ENCODE assay signal across 17 cellular contexts in genomic region chr10:69569144-69569934, GRCh38. TPM values are rescaled to one million over a fixed set of nuclear protein-coding genes. Genes with fewer than 3 reads are reported as not detected.
DNase-seq lines count a peak whose midpoint lies in the region; ATAC-seq and TF ChIP-seq lines count a peak whose summit lies in the region.
"Had no signal": no experiment of that assay in that cellular context is flagged by ENCODE, and none has a peak within 500 bp of the region (broad histone marks: within the 10 kb centered on the region; RNA-seq: fewer than 3 reads in every experiment).

No MANE protein-coding gene starts in this region.

- no peak overlapping the region for H3K56ac ChIP-seq in H9 (ENCODE audit: insufficient read length, low read depth, low read length)

- H2BK15ac ChIP-seq in H9 (ENCODE audit: low read depth, low read length), result no peak overlapping the region

- H3K4me1 ChIP-seq in H9 (ENCODE audit: insufficient read depth, low read length) (peaks cover 10% of the 10 kb centered on the region; the same call in 1 of the 2 replicates), iPS-15b (ENCODE audit: control insufficient read depth, insufficient read depth, low read length) (peaks cover 42% of the 10 kb centered on the region), parathyroid adenoma (no peaks in the 10 kb centered on the region), right lobe of liver (no peaks in the 10 kb centered on the region), psoas muscle (peaks cover 6% of the 10 kb centered on the region)
- H3K4me1 ChIP-seq: SJSA1 had no signal

- H2BK12ac ChIP-seq in H9 (ENCODE audit: insufficient read length, low read depth, low read length), result no peak overlapping the region

- H2AK5ac ChIP-seq in H9 (ENCODE audit: insufficient read length, low read length), result no peak overlapping the region

- H2AFZ ChIP-seq in H9 (ENCODE audit: low read length) (no peak overlapping the region), parathyroid adenoma (peak overlapping the region; percentile 45)

- no peak overlapping the region for H3K18ac ChIP-seq in H9 (ENCODE audit: insufficient read length, low read depth, low read length)

- no peak overlapping the region for H4K91ac ChIP-seq in H9 (ENCODE audit: insufficient read length, low read depth, low read length)

- H3K36me3 ChIP-seq in WERI-Rb-1 (no peaks in the 10 kb centered on the region), iPS-15b (ENCODE audit: control insufficient read depth, insufficient read depth, low read length) (no peaks in the 10 kb centered on the region), parathyroid adenoma (ENCODE audit: control insufficient read depth, insufficient read depth, low read length) (no peaks in the 10 kb centered on the region), right lobe of liver (no peaks in the 10 kb centered on the region), psoas muscle (ENCODE audit: insufficient read depth in 1 of 2, low read depth in 1 of 2) (no peaks in the 10 kb centered on the region)
- H3K36me3 ChIP-seq: SJSA1 had no signal

- no peak overlapping the region for H2BK120ac ChIP-seq in H9 (ENCODE audit: low read depth, low read length, poor library complexity, severe bottlenecking)

- H3K4me3 Mint-ChIP-seq in H9, result peak overlapping the region; percentile 56 to 78
- H3K4me3 Mint-ChIP-seq: CD4-positive, CD25-positive, alpha-beta regulatory T cell had no signal

- peaks cover 50 to 54% of the 10 kb centered on the region in 2 experiments for H3K4me1 Mint-ChIP-seq in H9

- H4K5ac ChIP-seq in H9 (ENCODE audit: insufficient read length, low read depth, low read length), result no peak overlapping the region

- TF ChIP-seq CTCF in H9 (conservative IDR thresholded peaks at IDR 0.05) (no peak), WERI-Rb-1 (IDR thresholded peaks at IDR 0.05; ENCODE audit: low read depth, low read length) (no peak), parathyroid adenoma (IDR thresholded peaks at IDR 0.05) (no peak), right lobe of liver (IDR thresholded peaks at IDR 0.05) (no peak), psoas muscle (IDR thresholded peaks at IDR 0.05) (no peak)

- no peaks in the 10 kb centered on the region for H3K9me3 ChIP-seq in H9 (ENCODE audit: control insufficient read depth, low read depth, low read length)
- H3K9me3 ChIP-seq in WERI-Rb-1 (ENCODE audit: severe bottlenecking), result no peaks in the 10 kb centered on the region
- no peaks in the 10 kb centered on the region for H3K9me3 ChIP-seq in iPS-15b (ENCODE audit: control insufficient read depth, insufficient read depth, low read length)
- H3K9me3 ChIP-seq in parathyroid adenoma (ENCODE audit: control insufficient read depth, low read length), result no peaks in the 10 kb centered on the region
- no peaks in the 10 kb centered on the region for H3K9me3 ChIP-seq in right lobe of liver
- H3K9me3 ChIP-seq in psoas muscle, result no peaks in the 10 kb centered on the region
- H3K9me3 ChIP-seq: SJSA1 had no signal

- no peaks in the 10 kb centered on the region; a peak in 1 of 5 replicates for H3K9me3 Mint-ChIP-seq in H9

- TF ChIP-seq POLR2A in right lobe of liver (IDR thresholded peaks at IDR 0.05), result no peak

- H4K8ac ChIP-seq in H9 (replicated peaks; ENCODE audit: insufficient read length, low read depth, low read length), result no peak overlapping the region

- no peaks in the 10 kb centered on the region for H4K20me1 ChIP-seq in H9 (ENCODE audit: control insufficient read depth, insufficient read depth, insufficient read length)

- peak overlapping the region in 1 of 3 experiments; percentile 91; a peak in 2 of 7 replicates for H3K27ac Mint-ChIP-seq in H9
- H3K27ac Mint-ChIP-seq: CD4-positive, CD25-positive, alpha-beta regulatory T cell; IgD-negative memory B cell had no signal

- H2BK5ac ChIP-seq in H9 (ENCODE audit: insufficient read length, low read length), result no peak overlapping the region

- H3K23me2 ChIP-seq in H9 (ENCODE audit: insufficient read length, low read depth, low read length, poor library complexity, severe bottlenecking), result peaks cover 30% of the 10 kb centered on the region

- intact Hi-C loops in right lobe of liver (cut with DNase I) (no loop called here), psoas muscle (cut with DNase I) (no loop called here)

- H3K27me3 Mint-ChIP-seq in H9 (ENCODE audit: low read depth), result no peaks in the 10 kb centered on the region; the same call in none of the 2 replicates

- no peak overlapping the region for H3T11ph ChIP-seq in H9 (ENCODE audit: low read length)

- no peak overlapping the region for H3K4ac ChIP-seq in H9 (ENCODE audit: low read depth, low read length)

- H3K27me3 ChIP-seq in H9 (ENCODE audit: insufficient read depth, low read length), result peaks cover 77% of the 10 kb centered on the region
- peaks cover 70% of the 10 kb centered on the region for H3K27me3 ChIP-seq in WERI-Rb-1 (ENCODE audit: insufficient read depth, low read depth, severe bottlenecking)
- H3K27me3 ChIP-seq in iPS-15b (ENCODE audit: control insufficient read depth, insufficient read depth, low read length), result peaks cover 98% of the 10 kb centered on the region
- H3K27me3 ChIP-seq in parathyroid adenoma (ENCODE audit: control insufficient read depth, insufficient read depth, low read length), result peaks cover 4% of the 10 kb centered on the region
- peaks cover 0 to 22% of the 10 kb centered on the region in 2 donors for H3K27me3 ChIP-seq in right lobe of liver
- H3K27me3 ChIP-seq in psoas muscle (ENCODE audit: insufficient read depth in 3 of 3, low read length in 2 of 3), result peaks cover 7 to 98% (median 45%) of the 10 kb centered on the region in 3 donors

- no peaks in the 10 kb centered on the region for H3K79me1 ChIP-seq in H9 (ENCODE audit: insufficient read depth, low read depth, low read length, poor library complexity, severe bottlenecking)

- H3K27ac ChIP-seq in H9 (ENCODE audit: insufficient read length, low read depth, low read length) (no peak overlapping the region), WERI-Rb-1 (no peak overlapping the region), parathyroid adenoma (no peak overlapping the region), right lobe of liver (no peak overlapping the region), psoas muscle (no peak overlapping the region)
- H3K27ac ChIP-seq: SJSA1 had no signal

- H3K4me2 ChIP-seq in H9 (ENCODE audit: insufficient read depth, insufficient read length, low read length) (peak overlapping the region; percentile 76), parathyroid adenoma (ENCODE audit: low read length) (no peak overlapping the region)

- ATAC-seq in right lobe of liver (no peak), psoas muscle (no peak)
- ATAC-seq: PC-3 had no signal

- H3K36me3 Mint-ChIP-seq in H9 (ENCODE audit: insufficient read depth in 1 of 3, low read depth in 3 of 3), result no peaks in the 10 kb centered on the region; a peak in 1 of 7 replicates
- H3K36me3 Mint-ChIP-seq: CD4-positive, CD25-positive, alpha-beta regulatory T cell; IgD-negative memory B cell had no signal

- H3K23ac ChIP-seq in H9 (ENCODE audit: insufficient read length, low read depth, low read length), result no peak overlapping the region

- WGBS in H9 (ENCODE audit: extremely low coverage, insufficient read length, low lambda C conversion rate), result no CpG with 5 or more reads among the region's 40 CpGs
- 3% methylated on average over 15 of the region's 40 CpGs for WGBS in right lobe of liver (ENCODE audit: insufficient coverage, low coverage, low lambda C conversion rate, missing lambda C conversion rate)
- 2 to 3% (median 2%) methylated on average over 39 to 40 of the region's 40 CpGs for WGBS in psoas muscle, 3 donors

- no peak for DNase-seq in H9
- no peak for DNase-seq in WERI-Rb-1
- DNase-seq in stimulated activated CD4-positive, alpha-beta T cell treated with anti-CD3 and anti-CD28 coated beads, Interleukin-4, amount 100 ng/mL, for 24 hours, result no peak
- no peak for DNase-seq in right lobe of liver
- no peak for DNase-seq in psoas muscle
- DNase-seq: ACHN; CD4-positive, CD25-positive, alpha-beta regulatory T cell; DMS79; HCEC 1CT; NCI-H1436 treated with DMSO at 0.1 percent for 48 hours; NCI-H69; NK-92 treated with Interleukin-12 subunit alpha and Interleukin-12 subunit beta, amount 100 ng/mL, for 24 hours; PC-3 had no signal

- no peak overlapping the region; the same call in 1 of the 2 replicates for H3K14ac ChIP-seq in H9 (ENCODE audit: insufficient read depth, low read length)

- H3K4me3 ChIP-seq in WERI-Rb-1 (ENCODE audit: low read depth, low read length), result peak overlapping the region; percentile 23
- peak overlapping the region; percentile 58 for H3K4me3 ChIP-seq in iPS-15b (ENCODE audit: low read depth, low read length)
- no peak overlapping the region for H3K4me3 ChIP-seq in parathyroid adenoma (ENCODE audit: low read depth, low read length)
- no peak overlapping the region for H3K4me3 ChIP-seq in right lobe of liver
- H3K4me3 ChIP-seq in psoas muscle, result no peak overlapping the region
- H3K4me3 ChIP-seq: SJSA1 had no signal

- H2BK20ac ChIP-seq in H9 (ENCODE audit: low read depth, low read length, poor library complexity, severe bottlenecking), result no peak overlapping the region

- no peak overlapping the region for H3K9ac ChIP-seq in H9 (ENCODE audit: extremely low read depth, insufficient read length, low read length)
- no peak overlapping the region for H3K9ac ChIP-seq in iPS-15b (ENCODE audit: low read depth, low read length)
- H3K9ac ChIP-seq in parathyroid adenoma, result no peak overlapping the region

- H3K79me2 ChIP-seq in H9 (ENCODE audit: insufficient read depth, low read length), result no peaks in the 10 kb centered on the region
- no peaks in the 10 kb centered on the region for H3K79me2 ChIP-seq in parathyroid adenoma

RNA-seq across cellular contexts. Expression of gene NEUROG3, which starts 3.9 kb away (rescaled TPM):
- not detected in 2 replicates for total RNA-seq in H9 (2021)
- not detected for total RNA-seq in right lobe of liver
- total RNA-seq in psoas muscle, result not detected
- polyA plus RNA-seq in psoas muscle, result under 1 TPM in 1 of 3 donors, not detected in 2; 0.01 TPM
- total RNA-seq: CD4-positive, CD25-positive, alpha-beta regulatory T cell; PC-3; SJSA1 had no signal
- polyA plus RNA-seq: CD4-positive, CD25-positive, alpha-beta regulatory T cell; IgD-negative memory B cell had no signal

Comparison
In these comparisons a context has a peak if more than half of its experiments do, and no peak if none do; other contexts are left out.
1. H3K4me3 ChIP-seq: peak in WERI-Rb-1 (single experiment) and iPS-15b (single experiment); none in parathyroid adenoma (single experiment), right lobe of liver (0 of 3) and psoas muscle (single experiment).